In genomic region chr5:65481635-65482271, GRCh38 we compare ENCODE assay signal across 8 cellular contexts. TPM values are rescaled to one million over a fixed set of nuclear protein-coding genes. Genes with fewer than 3 reads are reported as not detected.
A peak's percentile ranks its signal among the peaks of the same experiment; 100 is the strongest.
DNase-seq lines count a peak whose midpoint lies in the region; ATAC-seq and TF ChIP-seq lines count a peak whose summit lies in the region.

A gene with protein sequence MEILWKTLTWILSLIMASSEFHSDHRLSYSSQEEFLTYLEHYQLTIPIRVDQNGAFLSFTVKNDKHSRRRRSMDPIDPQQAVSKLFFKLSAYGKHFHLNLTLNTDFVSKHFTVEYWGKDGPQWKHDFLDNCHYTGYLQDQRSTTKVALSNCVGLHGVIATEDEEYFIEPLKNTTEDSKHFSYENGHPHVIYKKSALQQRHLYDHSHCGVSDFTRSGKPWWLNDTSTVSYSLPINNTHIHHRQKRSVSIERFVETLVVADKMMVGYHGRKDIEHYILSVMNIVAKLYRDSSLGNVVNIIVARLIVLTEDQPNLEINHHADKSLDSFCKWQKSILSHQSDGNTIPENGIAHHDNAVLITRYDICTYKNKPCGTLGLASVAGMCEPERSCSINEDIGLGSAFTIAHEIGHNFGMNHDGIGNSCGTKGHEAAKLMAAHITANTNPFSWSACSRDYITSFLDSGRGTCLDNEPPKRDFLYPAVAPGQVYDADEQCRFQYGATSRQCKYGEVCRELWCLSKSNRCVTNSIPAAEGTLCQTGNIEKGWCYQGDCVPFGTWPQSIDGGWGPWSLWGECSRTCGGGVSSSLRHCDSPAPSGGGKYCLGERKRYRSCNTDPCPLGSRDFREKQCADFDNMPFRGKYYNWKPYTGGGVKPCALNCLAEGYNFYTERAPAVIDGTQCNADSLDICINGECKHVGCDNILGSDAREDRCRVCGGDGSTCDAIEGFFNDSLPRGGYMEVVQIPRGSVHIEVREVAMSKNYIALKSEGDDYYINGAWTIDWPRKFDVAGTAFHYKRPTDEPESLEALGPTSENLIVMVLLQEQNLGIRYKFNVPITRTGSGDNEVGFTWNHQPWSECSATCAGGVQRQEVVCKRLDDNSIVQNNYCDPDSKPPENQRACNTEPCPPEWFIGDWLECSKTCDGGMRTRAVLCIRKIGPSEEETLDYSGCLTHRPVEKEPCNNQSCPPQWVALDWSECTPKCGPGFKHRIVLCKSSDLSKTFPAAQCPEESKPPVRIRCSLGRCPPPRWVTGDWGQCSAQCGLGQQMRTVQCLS (N-terminal part only) (minus strand): TSS chr5:65481920. CDS start chr5:65473673, 8,247 bp downstream.

- H3K27ac Mint-ChIP-seq in natural killer cell treated with Interleukin-12 subunit alpha and Interleukin-12 subunit beta and Interleukin-15 and Interleukin-18, amount 100 ng/mL, for 72 hours: peak within 1 kb of the TSS; percentile 67 to 86

- H3K4me1 Mint-ChIP-seq in natural killer cell treated with Interleukin-12 subunit alpha and Interleukin-12 subunit beta and Interleukin-15 and Interleukin-18, amount 100 ng/mL, for 72 hours (ENCODE audit: low read depth in 2 of 2): peaks cover 9 to 19% of the 10 kb centered on the region in 2 donors

- TF ChIP-seq CTCF in RWPE1 (conservative IDR thresholded peaks at IDR 0.05; ENCODE audit: low read depth) (no peak), fibroblast of the aortic adventitia (IDR thresholded peaks at IDR 0.05; ENCODE audit: insufficient read depth, low read length) (no peak)

- no peaks in the 10 kb centered on the region; the same call in 1 of the 2 replicates for H3K27me3 ChIP-seq in HUES6 (ENCODE audit: control insufficient read depth, insufficient read depth, low read length)

- H3K27ac ChIP-seq in HUES6 (ENCODE audit: low read depth, low read length): 0 out of 2 replicates have a peak within 1 kb of the TSS, but pooled peaks have one; percentile 2
- peak within 1 kb of the TSS; percentile 76 for H3K27ac ChIP-seq in RWPE1

- DNase-seq in DMS 273 treated with DMSO at 0.1 percent for 48 hours (lab: John Stamatoyannopoulos, UW) (peak; percentile 89), RWPE1 (ENCODE audit: low spot score) (peak; percentile 79), fibroblast of the aortic adventitia (ENCODE audit: low read depth) (peak; percentile 99)
- DNase-seq in activated effector memory CD4-positive, alpha-beta T cell treated with Interleukin-2 at 50 U/mL for 16 hours: peak; percentile 48
- peak; percentile 70 for DNase-seq in natural killer cell treated with Interleukin-12 subunit alpha and Interleukin-12 subunit beta and Interleukin-15 and Interleukin-18, amount 100 ng/mL, for 72 hours (ENCODE audit: low spot score)
- DNase-seq in stimulated activated naive CD4-positive, alpha-beta T cell treated with Interleukin-2 at 50 U/mL for 16 hours (lab: John Stamatoyannopoulos, UW): peak; percentile 64

- CTCF ChIA-PET in RWPE1 (lab: Yijun Ruan, JAX): interaction anchor here (0.6 to 0.7 kb wide), 6 partner anchors 28 to 846 kb away, joined by 3 to 10 read pairs (median 3); no protein-coding TSS in a partner anchor

- peaks cover 0 to 4% of the 10 kb centered on the region in 2 donors for H3K27me3 Mint-ChIP-seq in natural killer cell treated with Interleukin-12 subunit alpha and Interleukin-12 subunit beta and Interleukin-15 and Interleukin-18, amount 100 ng/mL, for 72 hours

- H3K9ac ChIP-seq in HUES6 (ENCODE audit: low read length): peak within 1 kb of the TSS; percentile 72

- POLR2A ChIA-PET in RWPE1 (lab: Yijun Ruan, JAX; ENCODE audit: low non-redundant PET): interaction anchor here (0.6 to 0.7 kb wide), 2 partner anchors 320 to 783 kb away, joined by 3 read pairs; no protein-coding TSS in a partner anchor

- no peak within 1 kb of the TSS for H3K4me3 Mint-ChIP-seq in natural killer cell treated with Interleukin-12 subunit alpha and Interleukin-12 subunit beta and Interleukin-15 and Interleukin-18, amount 100 ng/mL, for 72 hours

- no peaks in the 10 kb centered on the region for H3K9me3 Mint-ChIP-seq in natural killer cell treated with Interleukin-12 subunit alpha and Interleukin-12 subunit beta and Interleukin-15 and Interleukin-18, amount 100 ng/mL, for 72 hours

- no peaks in the 10 kb centered on the region for H3K36me3 Mint-ChIP-seq in natural killer cell treated with Interleukin-12 subunit alpha and Interleukin-12 subunit beta and Interleukin-15 and Interleukin-18, amount 100 ng/mL, for 72 hours

- ATAC-seq in GM21381 (IDR thresholded peaks at IDR 0.05; ENCODE audit: unreplicated experiment): peak; percentile 77
- ATAC-seq in natural killer cell treated with Interleukin-12 subunit alpha and Interleukin-12 subunit beta and Interleukin-15 and Interleukin-18, amount 100 ng/mL, for 72 hours: peak; percentile 88 to 94

- peak within 1 kb of the TSS; percentile 75 for H3K4me3 ChIP-seq in HUES6 (ENCODE audit: low read depth, low read length)
- peak within 1 kb of the TSS; percentile 73 for H3K4me3 ChIP-seq in fibroblast of the aortic adventitia (ENCODE audit: low read depth, low read length)

- no peaks in the 10 kb centered on the region for H3K9me3 ChIP-seq in HUES6 (ENCODE audit: control insufficient read depth, insufficient read depth, low read depth, low read length)

- peaks cover 14% of the 10 kb centered on the region for H3K4me1 ChIP-seq in HUES6 (ENCODE audit: control insufficient read depth, insufficient read depth, low read length)

- no peaks in the 10 kb centered on the region for H3K36me3 ChIP-seq in HUES6 (ENCODE audit: control insufficient read depth, insufficient read depth, low read length)

RNA-seq across cellular contexts. Expression of the gene that starts here (rescaled TPM):
- 40.8 and 64.9 TPM in 2 replicates for total RNA-seq in fibroblast of the aortic adventitia (ENCODE audit: low replicate concordance)
- total RNA-seq in natural killer cell treated with Interleukin-12 subunit alpha and Interleukin-12 subunit beta and Interleukin-15 and Interleukin-18, amount 100 ng/mL, for 72 hours: 1 to 10 TPM in 1 of 2 donors, under 1 TPM in 1; 0.10 to 1.2 TPM

Comparison
In these comparisons a context has a peak if more than half of its experiments do, and no peak if none do; other contexts are left out.
1. Peak in every context shown above with its lines: DNase-seq, ATAC-seq, H3K4me3 ChIP-seq and H3K27ac ChIP-seq.
2. RNA of the gene that starts here (total RNA-seq): 40.8 to 64.9 TPM in fibroblast of the aortic adventitia; 0.10 to 1.2 TPM in natural killer cell treated with Interleukin-12 subunit alpha and Interleukin-12 subunit beta and Interleukin-15 and Interleukin-18, amount 100 ng/mL, for 72 hours; every median in the first group is over 10 times any median in the second.
3. DNase-seq: peak in every context shown above with its lines; median percentile 99 in fibroblast of the aortic adventitia; 89 in DMS 273 treated with DMSO at 0.1 percent for 48 hours; 79 in RWPE1; 70 in natural killer cell treated with Interleukin-12 subunit alpha and Interleukin-12 subunit beta and Interleukin-15 and Interleukin-18, amount 100 ng/mL, for 72 hours; 64 in stimulated activated naive CD4-positive, alpha-beta T cell treated with Interleukin-2 at 50 U/mL for 16 hours; 48 in activated effector memory CD4-positive, alpha-beta T cell treated with Interleukin-2 at 50 U/mL for 16 hours.